ENCODE assay signal across 1 cellular context in genomic region chr17:82754297-82755208, GRCh38.
TF ChIP-seq lines count a peak whose summit lies in the region.

No MANE protein-coding gene starts in this region.

TF ChIP-seq in HEK293, 187 proteins besides CTCF, POLR2A, EP300 and RAD21 (continued from another document and continues in another):
- no peak for TF ChIP-seq ATF2 (tag by site-specific recombination; IDR thresholded peaks at IDR 0.05; ENCODE audit: low read depth)
- peak; percentile 55 for TF ChIP-seq ZNF335 (tag by site-specific recombination; conservative IDR thresholded peaks at IDR 0.05)
- no peak for TF ChIP-seq ZNF211 (tag by site-specific recombination; IDR thresholded peaks at IDR 0.05; ENCODE audit: low read depth)
- no peak for TF ChIP-seq ZNF274 (IDR thresholded peaks at IDR 0.05; ENCODE audit: low read length)
- no peak for TF ChIP-seq ZNF274 (tag by site-specific recombination; IDR thresholded peaks at IDR 0.05; ENCODE audit: borderline replicate concordance)
- peak; percentile 12 for TF ChIP-seq ZBTB26 (tag by site-specific recombination; optimal IDR thresholded peaks at IDR 0.05)
- TF ChIP-seq ZNF426 (tag by site-specific recombination; IDR thresholded peaks at IDR 0.05), result no peak
- TF ChIP-seq ZSCAN16 (tag by site-specific recombination; IDR thresholded peaks at IDR 0.05), result no peak
- TF ChIP-seq ZSCAN30 (tag by site-specific recombination; IDR thresholded peaks at IDR 0.05), result no peak
- no peak for TF ChIP-seq YY1 (tag by site-specific recombination; IDR thresholded peaks at IDR 0.05)
- no peak for TF ChIP-seq ZNF311 (tag by site-specific recombination; IDR thresholded peaks at IDR 0.05; ENCODE audit: borderline replicate concordance)
- no peak for TF ChIP-seq ZNF639 (tag by site-specific recombination; IDR thresholded peaks at IDR 0.05)
- TF ChIP-seq KLF1 (tag by site-specific recombination; IDR thresholded peaks at IDR 0.05), result 0 out of 2 replicates have a peak, but pooled peaks have one; percentile 20
- TF ChIP-seq ZNF48 (tag by site-specific recombination; IDR thresholded peaks at IDR 0.05), result no peak
- TF ChIP-seq KLF9 (tag by site-specific recombination; IDR thresholded peaks at IDR 0.05; ENCODE audit: low read depth), result 0 out of 2 replicates have a peak, but pooled peaks have one; percentile 49
- TF ChIP-seq OSR2 (tag by site-specific recombination; IDR thresholded peaks at IDR 0.05), result peak; percentile 26; the same call in 1 of the 2 replicates
- peak; percentile 79 for TF ChIP-seq ZFHX2 (tag by site-specific recombination; conservative IDR thresholded peaks at IDR 0.05)
- no peak for TF ChIP-seq ZNF701 (tag by site-specific recombination; IDR thresholded peaks at IDR 0.05)
- TF ChIP-seq ZBTB49 (tag by site-specific recombination; IDR thresholded peaks at IDR 0.05; ENCODE audit: low read depth), result no peak
- no peak for TF ChIP-seq ZNF692 (tag by site-specific recombination; IDR thresholded peaks at IDR 0.05)
- TF ChIP-seq SCRT2 (tag by site-specific recombination; IDR thresholded peaks at IDR 0.05), result no peak
- TF ChIP-seq ZNF558 (tag by site-specific recombination; IDR thresholded peaks at IDR 0.05), result no peak
- TF ChIP-seq ZBTB7A (tag by site-specific recombination; IDR thresholded peaks at IDR 0.05; ENCODE audit: low read depth), result no peak
- TF ChIP-seq ZNF707 (tag by site-specific recombination; IDR thresholded peaks at IDR 0.05), result no peak
- peak; percentile 61; the same call in 1 of the 2 replicates for TF ChIP-seq SP7 (tag by site-specific recombination; IDR thresholded peaks at IDR 0.05)
- no peak for TF ChIP-seq ZNF518A (tag by site-specific recombination; conservative IDR thresholded peaks at IDR 0.05; ENCODE audit: low read depth)
- no peak for TF ChIP-seq ZNF645 (tag by site-specific recombination; IDR thresholded peaks at IDR 0.05)
- TF ChIP-seq ZNF138 (tag by site-specific recombination; IDR thresholded peaks at IDR 0.05; ENCODE audit: borderline replicate concordance), result no peak
- no peak for TF ChIP-seq ZBTB1 (tag by site-specific recombination; IDR thresholded peaks at IDR 0.05)
- no peak for TF ChIP-seq GLI2 (tag by site-specific recombination; IDR thresholded peaks at IDR 0.05; ENCODE audit: borderline replicate concordance, low read depth)
- no peak for TF ChIP-seq ZFP69B (tag by site-specific recombination; IDR thresholded peaks at IDR 0.05)
- no peak for TF ChIP-seq ZFP41 (tag by site-specific recombination; IDR thresholded peaks at IDR 0.05; ENCODE audit: borderline replicate concordance)
- no peak for TF ChIP-seq TRIM28 (IDR thresholded peaks at IDR 0.05; ENCODE audit: borderline replicate concordance, low read length)
- TF ChIP-seq ZNF629 (tag by site-specific recombination; IDR thresholded peaks at IDR 0.05), result 0 out of 2 replicates have a peak, but pooled peaks have one; percentile 6
- TF ChIP-seq MZF1 (tag by site-specific recombination; IDR thresholded peaks at IDR 0.05; ENCODE audit: borderline replicate concordance), result peak; percentile 57; the same call in 1 of the 2 replicates
- no peak for TF ChIP-seq KLF17 (tag by site-specific recombination; IDR thresholded peaks at IDR 0.05)
- TF ChIP-seq GFI1B (tag by site-specific recombination; IDR thresholded peaks at IDR 0.05), result no peak
- no peak for TF ChIP-seq ZNF175 (tag by site-specific recombination; IDR thresholded peaks at IDR 0.05)
- no peak for TF ChIP-seq ZSCAN4 (tag by site-specific recombination; IDR thresholded peaks at IDR 0.05)
- TF ChIP-seq ZNF610 (tag by site-specific recombination; IDR thresholded peaks at IDR 0.05; ENCODE audit: borderline replicate concordance), result no peak
- TF ChIP-seq ZNF174 (tag by site-specific recombination; IDR thresholded peaks at IDR 0.05), result no peak
- TF ChIP-seq HOXC10 (CRISPR knock-in tag; IDR thresholded peaks at IDR 0.05), result no peak
- no peak for TF ChIP-seq ZNF354C (tag by site-specific recombination; IDR thresholded peaks at IDR 0.05; ENCODE audit: borderline replicate concordance, low read depth)
- TF ChIP-seq SP3 (tag by site-specific recombination; IDR thresholded peaks at IDR 0.05), result peak; percentile 44
- no peak for TF ChIP-seq ZNF521 (tag by site-specific recombination; IDR thresholded peaks at IDR 0.05)
- TF ChIP-seq ZSCAN18 (tag by site-specific recombination; IDR thresholded peaks at IDR 0.05), result no peak
